23 cellular contexts compared by ENCODE assay signal in genomic region chr7:1806354-1806753, GRCh38.
"Had no signal": no experiment of that assay in that cellular context is flagged by ENCODE, and none has a peak within 500 bp of the region (broad histone marks: within the 10 kb centered on the region; RNA-seq: fewer than 3 reads in every experiment).

No MANE protein-coding gene starts in this region.

- H3K27ac ChIP-seq: epithelial cell of prostate, esophagus squamous epithelium, gastroesophageal sphincter, psoas muscle, right lobe of liver had no signal

- H3K27me3 ChIP-seq: right lobe of liver had no signal

- H3K9me3 Mint-ChIP-seq: dendritic cell treated with granulocyte-macrophage colony-stimulating factor and Interleukin-4, amounts not matched to agents 40 ng/mL and 50 ng/mL, for 4 days; effector memory CD8-positive, alpha-beta T cell; stimulated activated naive B cell treated with anti-CD40 and anti-IgM and Interleukin-4, amounts not matched to agents 10 μg/mL and 1 μg/mL and 100 μg/mL, for 72 hours; stimulated activated naive CD8-positive, alpha-beta T cell treated with anti-CD3 and anti-CD28 coated beads, Interleukin-15, amount 100 ng/mL, for 72 hours had no signal

- H3K4me1 ChIP-seq: psoas muscle had no signal

- H3K4me3 ChIP-seq: esophagus squamous epithelium, gastroesophageal sphincter, lung, psoas muscle, right lobe of liver had no signal

- H3K9me3 ChIP-seq: esophagus squamous epithelium, psoas muscle, right lobe of liver had no signal

- H3K36me3 ChIP-seq: esophagus squamous epithelium, gastroesophageal sphincter, right lobe of liver had no signal

- H3K4me1 Mint-ChIP-seq: naive B cell; stimulated activated naive CD8-positive, alpha-beta T cell treated with anti-CD3 and anti-CD28 coated beads, Interleukin-15, amount 100 ng/mL, for 72 hours had no signal

- DNase-seq: effector memory CD8-positive, alpha-beta T cell; esophagus squamous epithelium; foreskin fibroblast; glutamatergic neuron; left colon; left ventricle myocardium superior; mesenchymal stem cell; naive B cell; psoas muscle; retina; right lobe of liver; stimulated activated CD4-positive, alpha-beta T cell treated with anti-CD3 and anti-CD28 coated beads, Interleukin-2, amount 100 ng/mL, for 24 hours; stimulated activated CD4-positive, alpha-beta T cell treated with anti-CD3 and anti-CD28 coated beads, Interleukin-4, amount 100 ng/mL, for 4 hours; stimulated activated naive B cell treated with anti-CD40 and anti-IgM and Interleukin-4, amounts not matched to agents 10 μg/mL and 1 μg/mL and 100 μg/mL, for 72 hours; stimulated activated naive CD8-positive, alpha-beta T cell treated with anti-CD3 and anti-CD28 coated beads, Interleukin-15, amount 100 ng/mL, for 72 hours; substantia nigra; trophoblast cell had no signal

- H3K36me3 Mint-ChIP-seq: naive B cell had no signal

- H3K4me3 Mint-ChIP-seq: dendritic cell treated with granulocyte-macrophage colony-stimulating factor and Interleukin-4, amounts not matched to agents 40 ng/mL and 50 ng/mL, for 4 days; effector memory CD8-positive, alpha-beta T cell; naive B cell; nephron; stimulated activated naive B cell treated with anti-CD40 and anti-IgM and Interleukin-4, amounts not matched to agents 10 μg/mL and 1 μg/mL and 100 μg/mL, for 72 hours; stimulated activated naive CD8-positive, alpha-beta T cell treated with anti-CD3 and anti-CD28 coated beads, Interleukin-15, amount 100 ng/mL, for 72 hours had no signal

- ATAC-seq: effector memory CD8-positive, alpha-beta T cell; gastroesophageal sphincter; left colon; left ventricle myocardium superior; psoas muscle; right lobe of liver; stimulated activated naive B cell treated with anti-CD40 and anti-IgM and Interleukin-4, amounts not matched to agents 10 μg/mL and 1 μg/mL and 100 μg/mL, for 72 hours; stimulated activated naive CD8-positive, alpha-beta T cell treated with anti-CD3 and anti-CD28 coated beads, Interleukin-15, amount 100 ng/mL, for 72 hours had no signal

- H3K27ac Mint-ChIP-seq: dendritic cell treated with granulocyte-macrophage colony-stimulating factor and Interleukin-4, amounts not matched to agents 40 ng/mL and 50 ng/mL, for 4 days; effector memory CD8-positive, alpha-beta T cell; nephron; stimulated activated naive B cell treated with anti-CD40 and anti-IgM and Interleukin-4, amounts not matched to agents 10 μg/mL and 1 μg/mL and 100 μg/mL, for 72 hours; stimulated activated naive CD8-positive, alpha-beta T cell treated with anti-CD3 and anti-CD28 coated beads, Interleukin-15, amount 100 ng/mL, for 72 hours had no signal

- FAIRE-seq: colon had no signal
